Comparison of ENCODE assay signal across 1 cellular context in genomic region chr6:28080631-28081485, GRCh38.
TF ChIP-seq lines count a peak whose summit lies in the region.

No MANE protein-coding gene starts in this region.

TF ChIP-seq in HepG2, 621 proteins besides CTCF, POLR2A, EP300 and RAD21 (continued from another document and continues in another):
- peak; percentile 98 for TF ChIP-seq ZBTB40 (IDR thresholded peaks at IDR 0.05)
- peak; percentile 91 for TF ChIP-seq ZBTB40 (CRISPR knock-in tag; IDR thresholded peaks at IDR 0.05)
- peak; percentile 82; the same call in 1 of the 2 replicates for TF ChIP-seq ZNF124 (CRISPR knock-in tag; IDR thresholded peaks at IDR 0.05)
- peak; percentile 97 for TF ChIP-seq TARDBP (CRISPR knock-in tag; IDR thresholded peaks at IDR 0.05)
- no peak; the same call in 1 of the 2 replicates for TF ChIP-seq HNF1A (IDR thresholded peaks at IDR 0.05; ENCODE audit: low read depth)
- peak; percentile 63 for TF ChIP-seq HNF1A (CRISPR knock-in tag; IDR thresholded peaks at IDR 0.05; ENCODE audit: borderline replicate concordance)
- peak; percentile 66; the same call in 1 of the 2 replicates for TF ChIP-seq GTF2F1 (IDR thresholded peaks at IDR 0.05; ENCODE audit: low read length)
- TF ChIP-seq ZBTB38 (CRISPR knock-in tag; IDR thresholded peaks at IDR 0.05), result peak; percentile 49
- peak; percentile 95 for TF ChIP-seq HNF1B (CRISPR knock-in tag; IDR thresholded peaks at IDR 0.05)
- TF ChIP-seq ZNF543 (CRISPR knock-in tag; IDR thresholded peaks at IDR 0.05), result peak; percentile 80; the same call in 1 of the 2 replicates
- no peak; the same call in 1 of the 2 replicates for TF ChIP-seq PCBP1 (IDR thresholded peaks at IDR 0.05; ENCODE audit: borderline replicate concordance, low read depth, low read length)
- TF ChIP-seq ZNF777 (CRISPR knock-in tag; IDR thresholded peaks at IDR 0.05), result peak; percentile 63; the same call in 1 of the 2 replicates
- TF ChIP-seq ZNF329 (CRISPR knock-in tag; IDR thresholded peaks at IDR 0.05; ENCODE audit: low read depth), result no peak
- peak; percentile 100 for TF ChIP-seq CBX5 (CRISPR knock-in tag; IDR thresholded peaks at IDR 0.05; ENCODE audit: borderline replicate concordance)
- TF ChIP-seq ZNF263 (CRISPR knock-in tag; IDR thresholded peaks at IDR 0.05), result peak; percentile 17; the same call in 1 of the 2 replicates
- no peak for TF ChIP-seq SRSF9 (IDR thresholded peaks at IDR 0.05; ENCODE audit: borderline replicate concordance, insufficient read depth, low read depth, low read length, poor library complexity, severe bottlenecking)
- TF ChIP-seq ZBTB39 (CRISPR knock-in tag; IDR thresholded peaks at IDR 0.05), result peak; percentile 88
- peak; percentile 81 for TF ChIP-seq ZNF230 (CRISPR knock-in tag; IDR thresholded peaks at IDR 0.05)
- TF ChIP-seq TEF (CRISPR knock-in tag; IDR thresholded peaks at IDR 0.05), result 0 out of 2 replicates have a peak, but pooled peaks have one; percentile 30
- TF ChIP-seq ISL2 (CRISPR knock-in tag; IDR thresholded peaks at IDR 0.05), result peak; percentile 90
- TF ChIP-seq SKI (IDR thresholded peaks at IDR 0.05; ENCODE audit: partially characterized antibody), result peak; percentile 97
- no peak for TF ChIP-seq ZBTB1 (CRISPR knock-in tag; IDR thresholded peaks at IDR 0.05; ENCODE audit: borderline replicate concordance)
- TF ChIP-seq SSRP1 (CRISPR knock-in tag; IDR thresholded peaks at IDR 0.05), result peak; percentile 63; the same call in 1 of the 2 replicates
- peak; percentile 97 for TF ChIP-seq NFKB2 (CRISPR knock-in tag; IDR thresholded peaks at IDR 0.05; ENCODE audit: borderline replicate concordance)
- no peak for TF ChIP-seq ZNF235 (CRISPR knock-in tag; IDR thresholded peaks at IDR 0.05; ENCODE audit: borderline replicate concordance)
- TF ChIP-seq SRY (CRISPR knock-in tag; IDR thresholded peaks at IDR 0.05), result no peak; the same call in 1 of the 2 replicates
- peak; percentile 89 for TF ChIP-seq ZNF264 (CRISPR knock-in tag; IDR thresholded peaks at IDR 0.05)
- TF ChIP-seq ZNF710 (CRISPR knock-in tag; IDR thresholded peaks at IDR 0.05; ENCODE audit: borderline replicate concordance), result no peak; the same call in 1 of the 2 replicates
- TF ChIP-seq PBX3 (CRISPR knock-in tag; IDR thresholded peaks at IDR 0.05; ENCODE audit: borderline replicate concordance), result 0 out of 2 replicates have a peak, but pooled peaks have one; percentile 72
- peak; percentile 45; the same call in 1 of the 2 replicates for TF ChIP-seq E2F5 (CRISPR knock-in tag; conservative IDR thresholded peaks at IDR 0.05)
- peak; percentile 84; the same call in 1 of the 2 replicates for TF ChIP-seq NR2F2 (IDR thresholded peaks at IDR 0.05; ENCODE audit: borderline replicate concordance, low read depth)
- TF ChIP-seq SAP130 (CRISPR knock-in tag; IDR thresholded peaks at IDR 0.05; ENCODE audit: low read depth), result peak; percentile 99
- peak; percentile 67; the same call in 1 of the 2 replicates for TF ChIP-seq SMYD3 (CRISPR knock-in tag; IDR thresholded peaks at IDR 0.05)
- TF ChIP-seq SP4 (CRISPR knock-in tag; IDR thresholded peaks at IDR 0.05), result peak; percentile 90
- no peak for TF ChIP-seq MZF1 (CRISPR knock-in tag; IDR thresholded peaks at IDR 0.05; ENCODE audit: borderline replicate concordance)
- TF ChIP-seq GATAD2A (CRISPR knock-in tag; IDR thresholded peaks at IDR 0.05), result peak; percentile 83
- TF ChIP-seq ZNF496 (CRISPR knock-in tag; IDR thresholded peaks at IDR 0.05; ENCODE audit: insufficient replicate concordance), result no peak
- 0 out of 2 replicates have a peak, but pooled peaks have one; percentile 1 for TF ChIP-seq NFE2L2 (IDR thresholded peaks at IDR 0.05; ENCODE audit: low read length)
